In genomic region chr17:43609613-43610385, GRCh38 we compare ENCODE assay signal across 1 cellular context.
TF ChIP-seq lines count a peak whose summit lies in the region.

No MANE protein-coding gene starts in this region.

TF ChIP-seq in endothelial cell of umbilical vein, 7 proteins besides CTCF, POLR2A, EP300 and RAD21:
- no peak for TF ChIP-seq POLR2AphosphoS5 (IDR thresholded peaks at IDR 0.05; ENCODE audit: insufficient read depth, low read depth, low read length)
- TF ChIP-seq GATA2 (IDR thresholded peaks at IDR 0.05; ENCODE audit: insufficient read depth, insufficient read length, low read depth, low read length) = no peak
- no peak for TF ChIP-seq FOS (IDR thresholded peaks at IDR 0.05; ENCODE audit: borderline replicate concordance, insufficient read depth, low read length)
- TF ChIP-seq, protein P1, sequence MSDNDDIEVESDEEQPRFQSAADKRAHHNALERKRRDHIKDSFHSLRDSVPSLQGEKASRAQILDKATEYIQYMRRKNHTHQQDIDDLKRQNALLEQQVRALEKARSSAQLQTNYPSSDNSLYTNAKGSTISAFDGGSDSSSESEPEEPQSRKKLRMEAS (IDR thresholded peaks at IDR 0.05; ENCODE audit: insufficient read depth, insufficient read length) = no peak
- TF ChIP-seq EZH2 (IDR thresholded peaks at IDR 0.05; ENCODE audit: borderline replicate concordance, low read depth, low read length, severe bottlenecking) = no peak
- no peak for TF ChIP-seq MYC (IDR thresholded peaks at IDR 0.05; ENCODE audit: low read depth, low read length)
- no peak for TF ChIP-seq JUN (IDR thresholded peaks at IDR 0.05; ENCODE audit: borderline replicate concordance, insufficient read depth, insufficient read length, low read depth)
